ENCODE assay signal across 1 cellular context in the genomic region with DNA sequence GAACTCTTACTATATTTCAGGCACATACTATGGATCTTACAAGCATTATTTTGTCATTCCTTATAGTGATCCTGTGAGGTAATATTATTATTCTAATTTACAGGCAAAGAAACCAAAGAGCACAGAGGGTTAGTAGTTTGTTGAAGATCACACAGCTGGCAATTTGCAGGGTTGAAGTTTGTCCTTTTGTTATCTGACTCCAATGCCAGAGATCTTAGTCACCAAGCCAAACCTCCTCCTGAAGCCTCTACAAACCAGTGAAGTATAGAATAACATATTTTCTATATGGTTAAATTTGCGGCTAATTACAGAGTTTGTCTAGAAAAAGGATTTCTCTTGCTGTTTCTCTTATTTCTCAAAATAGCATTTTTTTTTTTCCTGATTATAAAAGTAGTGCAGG.
TF ChIP-seq lines count a peak whose summit lies in the region.

No MANE protein-coding gene starts in this region.

TF ChIP-seq in GM23338, 12 proteins besides CTCF, POLR2A, EP300 and RAD21 (continued from another document):
- TF ChIP-seq, protein P1, sequence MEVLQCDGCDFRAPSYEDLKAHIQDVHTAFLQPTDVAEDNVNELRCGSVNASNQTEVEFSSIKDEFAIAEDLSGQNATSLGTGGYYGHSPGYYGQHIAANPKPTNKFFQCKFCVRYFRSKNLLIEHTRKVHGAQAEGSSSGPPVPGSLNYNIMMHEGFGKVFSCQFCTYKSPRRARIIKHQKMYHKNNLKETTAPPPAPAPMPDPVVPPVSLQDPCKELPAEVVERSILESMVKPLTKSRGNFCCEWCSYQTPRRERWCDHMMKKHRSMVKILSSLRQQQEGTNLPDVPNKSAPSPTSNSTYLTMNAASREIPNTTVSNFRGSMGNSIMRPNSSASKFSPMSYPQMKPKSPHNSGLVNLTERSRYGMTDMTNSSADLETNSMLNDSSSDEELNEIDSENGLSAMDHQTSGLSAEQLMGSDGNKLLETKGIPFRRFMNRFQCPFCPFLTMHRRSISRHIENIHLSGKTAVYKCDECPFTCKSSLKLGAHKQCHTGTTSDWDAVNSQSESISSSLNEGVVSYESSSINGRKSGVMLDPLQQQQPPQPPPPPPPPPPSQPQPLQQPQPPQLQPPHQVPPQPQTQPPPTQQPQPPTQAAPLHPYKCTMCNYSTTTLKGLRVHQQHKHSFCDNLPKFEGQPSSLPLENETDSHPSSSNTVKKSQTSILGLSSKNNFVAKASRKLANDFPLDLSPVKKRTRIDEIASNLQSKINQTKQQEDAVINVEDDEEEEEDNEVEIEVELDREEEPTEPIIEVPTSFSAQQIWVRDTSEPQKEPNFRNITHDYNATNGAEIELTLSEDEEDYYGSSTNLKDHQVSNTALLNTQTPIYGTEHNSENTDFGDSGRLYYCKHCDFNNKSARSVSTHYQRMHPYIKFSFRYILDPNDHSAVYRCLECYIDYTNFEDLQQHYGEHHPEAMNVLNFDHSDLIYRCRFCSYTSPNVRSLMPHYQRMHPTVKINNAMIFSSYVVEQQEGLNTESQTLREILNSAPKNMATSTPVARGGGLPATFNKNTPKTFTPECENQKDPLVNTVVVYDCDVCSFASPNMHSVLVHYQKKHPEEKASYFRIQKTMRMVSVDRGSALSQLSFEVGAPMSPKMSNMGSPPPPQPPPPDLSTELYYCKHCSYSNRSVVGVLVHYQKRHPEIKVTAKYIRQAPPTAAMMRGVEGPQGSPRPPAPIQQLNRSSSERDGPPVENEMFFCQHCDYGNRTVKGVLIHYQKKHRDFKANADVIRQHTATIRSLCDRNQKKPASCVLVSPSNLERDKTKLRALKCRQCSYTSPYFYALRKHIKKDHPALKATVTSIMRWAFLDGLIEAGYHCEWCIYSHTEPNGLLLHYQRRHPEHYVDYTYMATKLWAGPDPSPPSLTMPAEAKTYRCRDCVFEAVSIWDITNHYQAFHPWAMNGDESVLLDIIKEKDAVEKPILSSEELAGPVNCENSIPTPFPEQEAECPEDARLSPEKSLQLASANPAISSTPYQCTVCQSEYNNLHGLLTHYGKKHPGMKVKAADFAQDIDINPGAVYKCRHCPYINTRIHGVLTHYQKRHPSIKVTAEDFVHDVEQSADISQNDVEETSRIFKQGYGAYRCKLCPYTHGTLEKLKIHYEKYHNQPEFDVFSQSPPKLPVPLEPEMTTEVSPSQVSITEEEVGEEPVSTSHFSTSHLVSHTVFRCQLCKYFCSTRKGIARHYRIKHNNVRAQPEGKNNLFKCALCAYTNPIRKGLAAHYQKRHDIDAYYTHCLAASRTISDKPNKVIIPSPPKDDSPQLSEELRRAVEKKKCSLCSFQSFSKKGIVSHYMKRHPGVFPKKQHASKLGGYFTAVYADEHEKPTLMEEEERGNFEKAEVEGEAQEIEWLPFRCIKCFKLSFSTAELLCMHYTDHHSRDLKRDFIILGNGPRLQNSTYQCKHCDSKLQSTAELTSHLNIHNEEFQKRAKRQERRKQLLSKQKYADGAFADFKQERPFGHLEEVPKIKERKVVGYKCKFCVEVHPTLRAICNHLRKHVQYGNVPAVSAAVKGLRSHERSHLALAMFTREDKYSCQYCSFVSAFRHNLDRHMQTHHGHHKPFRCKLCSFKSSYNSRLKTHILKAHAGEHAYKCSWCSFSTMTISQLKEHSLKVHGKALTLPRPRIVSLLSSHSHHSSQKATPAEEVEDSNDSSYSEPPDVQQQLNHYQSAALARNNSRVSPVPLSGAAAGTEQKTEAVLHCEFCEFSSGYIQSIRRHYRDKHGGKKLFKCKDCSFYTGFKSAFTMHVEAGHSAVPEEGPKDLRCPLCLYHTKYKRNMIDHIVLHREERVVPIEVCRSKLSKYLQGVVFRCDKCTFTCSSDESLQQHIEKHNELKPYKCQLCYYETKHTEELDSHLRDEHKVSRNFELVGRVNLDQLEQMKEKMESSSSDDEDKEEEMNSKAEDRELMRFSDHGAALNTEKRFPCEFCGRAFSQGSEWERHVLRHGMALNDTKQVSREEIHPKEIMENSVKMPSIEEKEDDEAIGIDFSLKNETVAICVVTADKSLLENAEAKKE (CRISPR knock-in tag; IDR thresholded peaks at IDR 0.05), result no peak
- TF ChIP-seq EZH2 (IDR thresholded peaks at IDR 0.05; ENCODE audit: low read depth, unreplicated experiment) (no peak), POLR2AphosphoS5 (IDR thresholded peaks at IDR 0.05; ENCODE audit: low read depth) (no peak)
- TF ChIP-seq, protein P2, sequence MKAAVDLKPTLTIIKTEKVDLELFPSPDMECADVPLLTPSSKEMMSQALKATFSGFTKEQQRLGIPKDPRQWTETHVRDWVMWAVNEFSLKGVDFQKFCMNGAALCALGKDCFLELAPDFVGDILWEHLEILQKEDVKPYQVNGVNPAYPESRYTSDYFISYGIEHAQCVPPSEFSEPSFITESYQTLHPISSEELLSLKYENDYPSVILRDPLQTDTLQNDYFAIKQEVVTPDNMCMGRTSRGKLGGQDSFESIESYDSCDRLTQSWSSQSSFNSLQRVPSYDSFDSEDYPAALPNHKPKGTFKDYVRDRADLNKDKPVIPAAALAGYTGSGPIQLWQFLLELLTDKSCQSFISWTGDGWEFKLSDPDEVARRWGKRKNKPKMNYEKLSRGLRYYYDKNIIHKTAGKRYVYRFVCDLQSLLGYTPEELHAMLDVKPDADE (IDR thresholded peaks at IDR 0.05), result no peak
